In the genomic region with DNA sequence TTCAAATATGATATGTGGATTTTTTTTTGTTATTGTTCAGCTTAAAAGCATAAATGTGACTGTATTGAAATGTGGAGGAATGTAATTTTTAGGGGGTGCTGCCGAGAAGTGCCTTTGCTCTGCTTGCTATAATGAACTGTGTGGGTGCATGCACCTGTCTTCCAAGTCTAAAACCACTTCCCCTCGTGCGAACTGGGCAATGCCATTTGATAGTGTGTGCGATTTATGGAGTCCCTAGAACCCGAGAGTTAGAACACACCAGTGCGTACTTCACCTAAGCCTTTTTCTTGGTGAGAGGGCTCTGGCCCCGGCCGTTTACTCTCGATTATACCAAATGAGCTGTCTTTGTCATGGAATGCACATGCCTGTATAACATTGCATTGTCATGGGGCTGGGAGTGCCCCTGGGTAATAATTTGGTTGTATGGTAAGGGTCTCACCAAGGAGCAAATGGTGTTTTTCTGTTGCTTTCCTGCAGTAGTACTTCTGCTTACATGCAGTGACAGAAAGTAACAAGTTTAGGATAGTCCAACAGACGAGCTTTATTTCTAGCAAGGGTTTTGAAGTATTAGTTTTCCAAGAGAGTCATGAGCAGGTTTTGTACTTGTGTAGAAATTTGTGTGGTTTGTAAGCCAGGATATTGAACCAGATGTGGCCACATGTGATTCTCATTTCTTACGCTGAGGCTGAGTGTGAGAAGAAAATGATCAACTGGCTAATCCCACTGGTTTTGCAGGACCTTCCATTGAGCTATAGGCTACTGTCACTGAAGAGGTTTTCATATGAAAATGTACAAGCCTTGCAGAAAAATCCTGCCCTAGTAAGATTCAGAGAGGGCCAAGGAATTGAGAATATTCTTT, we compare ENCODE assay signal across 10 cellular contexts.
A peak's percentile ranks its signal among the peaks of the same experiment; 100 is the strongest.
DNase-seq lines count a peak whose midpoint lies in the region; ATAC-seq and TF ChIP-seq lines count a peak whose summit lies in the region.
"Had no signal": no experiment of that assay in that cellular context is flagged by ENCODE, and none has a peak within 500 bp of the region (broad histone marks: within the 10 kb centered on the region; RNA-seq: fewer than 3 reads in every experiment).

No MANE protein-coding gene starts in this region.

- peaks cover 22% of the 10 kb centered on the region for H3K36me3 Mint-ChIP-seq in activated CD4-positive, alpha-beta T cell treated with anti-CD3 and anti-CD28 coated beads, Interleukin-2, amount 10 ng/mL, durations not matched to agents 7 days and 5 days (ENCODE audit: low read depth)
- peaks cover 48% of the 10 kb centered on the region for H3K36me3 Mint-ChIP-seq in effector memory CD8-positive, alpha-beta T cell (ENCODE audit: insufficient read depth)

- 91 to 92% methylated on average over 11 of the region's 11 CpGs for WGBS in aorta, 2 donors

- H3K27me3 ChIP-seq in gastrocnemius medialis: no peaks in the 10 kb centered on the region
- no peaks in the 10 kb centered on the region for H3K27me3 ChIP-seq in aorta (ENCODE audit: control insufficient read depth in 1 of 2, insufficient read depth in 2 of 2, low read length in 1 of 2)
- H3K27me3 ChIP-seq in PC-9 (ENCODE audit: insufficient read depth, low read depth): no peaks in the 10 kb centered on the region
- H3K27me3 ChIP-seq: ovary had no signal

- POLR2A ChIA-PET in activated CD4-positive, alpha-beta T cell treated with anti-CD3 and anti-CD28 coated beads, Interleukin-2, amount 10 ng/mL, durations not matched to agents 7 days and 5 days (lab: Charles Lee): no interaction called here
- POLR2A ChIA-PET in PC-9 (lab: Charles Lee; ENCODE audit: unreplicated experiment): interaction anchor here (0.6 kb wide), 1 partner anchor 162 kb away, joined by 5 read pairs; no protein-coding TSS in a partner anchor

- DNase-seq in activated CD4-positive, alpha-beta T cell treated with anti-CD3 and anti-CD28 coated beads, Interleukin-2, amount 10 ng/mL, durations not matched to agents 7 days and 5 days: no peak
- no peak for DNase-seq in activated CD4-positive, alpha-beta T cell treated with anti-CD3 and anti-CD28 coated beads, Interleukin-2, amount 50 U/mL, for 1 hour
- DNase-seq in RPMI7951 (ENCODE audit: low read depth) (peak; percentile 33), gastrocnemius medialis (no peak), aorta (no peak), PC-9 (no peak)
- DNase-seq in effector memory CD8-positive, alpha-beta T cell: no peak
- no peak for DNase-seq in activated naive CD4-positive, alpha-beta T cell (lab: John Stamatoyannopoulos, UW)

- no TSS peak for BruUV-seq in PC-9 (replicated peaks; lab: Mats Ljungman, UMichigan)

- H2AFZ ChIP-seq in PC-9: no peak overlapping the region

- H3K4me2 ChIP-seq in PC-9: no peak overlapping the region

- CTCF ChIA-PET in activated CD4-positive, alpha-beta T cell treated with anti-CD3 and anti-CD28 coated beads, Interleukin-2, amount 10 ng/mL, durations not matched to agents 7 days and 5 days (lab: Charles Lee): interaction anchor here (0.6 to 1.1 kb wide), 2 partner anchors 20 to 228 kb away, joined by 3 read pairs; no protein-coding TSS in a partner anchor
- CTCF ChIA-PET in PC-9 (lab: Charles Lee): no interaction called here

- H3K9me2 ChIP-seq in PC-9 (ENCODE audit: insufficient read depth): no peaks in the 10 kb centered on the region

- H3K27ac ChIP-seq in gastrocnemius medialis (peak overlapping the region; percentile 55 to 73 (median 69)), aorta (ENCODE audit: low read depth in 1 of 2, low read length in 2 of 2) (no peak overlapping the region), PC-9 (no peak overlapping the region)

- no peaks in the 10 kb centered on the region for H3K27me3 Mint-ChIP-seq in activated CD4-positive, alpha-beta T cell treated with anti-CD3 and anti-CD28 coated beads, Interleukin-2, amount 10 ng/mL, durations not matched to agents 7 days and 5 days
- no peaks in the 10 kb centered on the region for H3K27me3 Mint-ChIP-seq in effector memory CD8-positive, alpha-beta T cell

- no peak for TF ChIP-seq POLR2A in gastrocnemius medialis (IDR thresholded peaks at IDR 0.05)

- intact Hi-C loops in gastrocnemius medialis (cut with DNase I; ENCODE audit: low total_unique reads): loop anchor here (2.0 to 10.0 kb wide), 4 partner anchors 48 to 1278 kb away; a partner anchor contains a TSS
- intact Hi-C loops in aorta (cut with DNase I): loop anchor here in 1 of 2 donors (2.0 kb wide), 1 partner anchor 1280 kb away; no protein-coding TSS in a partner anchor
- intact Hi-C loops in PC-9 (cut with micrococcal nuclease; ENCODE audit: unreplicated experiment): loop anchor here (1.0 to 2.0 kb wide), 2 partner anchors 242 to 1279 kb away; no protein-coding TSS in a partner anchor

- peaks cover 5% of the 10 kb centered on the region; the same call in 1 of the 2 replicates for H4K20me1 ChIP-seq in PC-9 (ENCODE audit: insufficient read depth)

- TF ChIP-seq CTCF in gastrocnemius medialis (IDR thresholded peaks at IDR 0.05 in 4 of 5, conservative IDR thresholded peaks at IDR 0.05 in 1 of 5): no peak
- no peak for TF ChIP-seq CTCF in PC-9 (conservative IDR thresholded peaks at IDR 0.05)

- H3K9me3 ChIP-seq in gastrocnemius medialis (no peaks in the 10 kb centered on the region), aorta (ENCODE audit: control insufficient read depth, low read length) (no peaks in the 10 kb centered on the region), PC-9 (ENCODE audit: insufficient read depth, low read depth) (no peaks in the 10 kb centered on the region)
- H3K9me3 ChIP-seq: ovary had no signal

- peaks cover 43% of the 10 kb centered on the region for H3K4me1 Mint-ChIP-seq in activated CD4-positive, alpha-beta T cell treated with anti-CD3 and anti-CD28 coated beads, Interleukin-2, amount 10 ng/mL, durations not matched to agents 7 days and 5 days
- H3K4me1 Mint-ChIP-seq in effector memory CD8-positive, alpha-beta T cell (ENCODE audit: low read depth in 2 of 2): peaks cover 13 to 30% of the 10 kb centered on the region in 2 donors

- peaks cover 8% of the 10 kb centered on the region for H3K79me2 ChIP-seq in PC-9 (ENCODE audit: low read depth)

- H3F3A ChIP-seq in PC-9 (ENCODE audit: insufficient read depth, low read depth): 0 out of 2 replicates have a peak, but pooled peaks cover 4% of the 10 kb centered on the region

- H3K36me3 ChIP-seq in gastrocnemius medialis: peaks cover 0 to 23% of the 10 kb centered on the region in 2 donors
- peaks cover 0 to 3% of the 10 kb centered on the region in 2 donors for H3K36me3 ChIP-seq in aorta (ENCODE audit: control insufficient read depth in 1 of 2, insufficient read depth in 2 of 2, low read length in 1 of 2)
- H3K36me3 ChIP-seq in PC-9 (ENCODE audit: low read depth): no peaks in the 10 kb centered on the region
- H3K36me3 ChIP-seq: ovary had no signal

- peak overlapping the region; percentile 44 for H3K27ac Mint-ChIP-seq in activated CD4-positive, alpha-beta T cell treated with anti-CD3 and anti-CD28 coated beads, Interleukin-2, amount 10 ng/mL, durations not matched to agents 7 days and 5 days
- peak overlapping the region; percentile 55 to 68 for H3K27ac Mint-ChIP-seq in effector memory CD8-positive, alpha-beta T cell

- H3K4me3 ChIP-seq in gastrocnemius medialis: no peak overlapping the region
- no peak overlapping the region for H3K4me3 ChIP-seq in aorta (ENCODE audit: low read length in 2 of 2)
- H3K4me3 ChIP-seq in PC-9: no peak overlapping the region
- H3K4me3 ChIP-seq: GM12878, ovary had no signal

- in situ Hi-C loops in gastrocnemius medialis (cut with MboI; ENCODE audit: low sequenced_read_pairs in 4 of 4): loop anchor here in 2 of 4 donors (5.0 to 25.0 kb wide), 4 partner anchors 228 to 1278 kb away; no protein-coding TSS in a partner anchor

- H3K9me3 Mint-ChIP-seq in activated CD4-positive, alpha-beta T cell treated with anti-CD3 and anti-CD28 coated beads, Interleukin-2, amount 10 ng/mL, durations not matched to agents 7 days and 5 days: no peaks in the 10 kb centered on the region
- H3K9me3 Mint-ChIP-seq in effector memory CD8-positive, alpha-beta T cell: no peaks in the 10 kb centered on the region

- no peak for ATAC-seq in effector memory CD8-positive, alpha-beta T cell (replicated peaks)
- ATAC-seq in gastrocnemius medialis: no peak
- ATAC-seq in aorta (ENCODE audit: low FRiP score): no peak

- H3K4me3 Mint-ChIP-seq in activated CD4-positive, alpha-beta T cell treated with anti-CD3 and anti-CD28 coated beads, Interleukin-2, amount 10 ng/mL, durations not matched to agents 7 days and 5 days: no peak overlapping the region
- no peak overlapping the region for H3K4me3 Mint-ChIP-seq in effector memory CD8-positive, alpha-beta T cell

- peaks cover 43 to 47% of the 10 kb centered on the region in 2 donors for H3K4me1 ChIP-seq in gastrocnemius medialis
- H3K4me1 ChIP-seq in aorta (ENCODE audit: control insufficient read depth in 1 of 2, insufficient read depth in 2 of 2, low read length in 2 of 2): no peaks in the 10 kb centered on the region
- H3K4me1 ChIP-seq in PC-9 (replicated peaks; ENCODE audit: insufficient read depth): peaks cover 9% of the 10 kb centered on the region

Comparison
In these comparisons a context has a peak if more than half of its experiments do, and no peak if none do; other contexts are left out.
1. H3K27ac ChIP-seq: peak in gastrocnemius medialis (4 of 4); none in aorta (0 of 2) and PC-9 (single experiment).